21 cellular contexts compared by ENCODE assay signal in genomic region chr7:2092279-2092678, GRCh38.
"Had no signal": no experiment of that assay in that cellular context is flagged by ENCODE, and none has a peak within 500 bp of the region (broad histone marks: within the 10 kb centered on the region; RNA-seq: fewer than 3 reads in every experiment).

No MANE protein-coding gene starts in this region.

- H3K27me3 Mint-ChIP-seq: activated CD4-positive, alpha-beta T cell treated with anti-CD3 and anti-CD28 coated beads, Interleukin-2, amount 10 ng/mL, durations not matched to agents 7 days and 5 days; activated CD8-positive, alpha-beta memory T cell treated with anti-CD3 and anti-CD28 coated beads, Interleukin-2, amount 10 ng/mL, durations not matched to agents 7 days and 5 days; activated CD8-positive, alpha-beta T cell treated with anti-CD3 and anti-CD28 coated beads for 36 hours; activated naive CD4-positive, alpha-beta T cell treated with anti-CD3 and anti-CD28 coated beads, Interleukin-2, amount 10 ng/mL, durations not matched to agents 7 days and 5 days; naive thymus-derived CD8-positive, alpha-beta T cell; progenitor cell of endocrine pancreas; stimulated activated memory B cell treated with anti-CD40 and anti-IgM and Interleukin-4, amounts not matched to agents 10 μg/mL and 1 μg/mL and 100 μg/mL, for 72 hours had no signal

- H3K4me3 Mint-ChIP-seq: activated CD4-positive, alpha-beta T cell treated with anti-CD3 and anti-CD28 coated beads, Interleukin-2, amount 10 ng/mL, durations not matched to agents 7 days and 5 days; activated CD8-positive, alpha-beta memory T cell treated with anti-CD3 and anti-CD28 coated beads, Interleukin-2, amount 10 ng/mL, durations not matched to agents 7 days and 5 days; activated CD8-positive, alpha-beta T cell treated with anti-CD3 and anti-CD28 coated beads for 36 hours; activated naive CD4-positive, alpha-beta T cell treated with anti-CD3 and anti-CD28 coated beads, Interleukin-2, amount 10 ng/mL, durations not matched to agents 7 days and 5 days; endodermal cell; mesothelial cell of epicardium; naive thymus-derived CD8-positive, alpha-beta T cell; stimulated activated memory B cell treated with anti-CD40 and anti-IgM and Interleukin-4, amounts not matched to agents 10 μg/mL and 1 μg/mL and 100 μg/mL, for 72 hours had no signal

- H3K27ac Mint-ChIP-seq: activated CD4-positive, alpha-beta T cell treated with anti-CD3 and anti-CD28 coated beads, Interleukin-2, amount 10 ng/mL, durations not matched to agents 7 days and 5 days; activated CD8-positive, alpha-beta memory T cell treated with anti-CD3 and anti-CD28 coated beads, Interleukin-2, amount 10 ng/mL, durations not matched to agents 7 days and 5 days; activated CD8-positive, alpha-beta T cell treated with anti-CD3 and anti-CD28 coated beads for 36 hours; activated naive CD4-positive, alpha-beta T cell treated with anti-CD3 and anti-CD28 coated beads, Interleukin-2, amount 10 ng/mL, durations not matched to agents 7 days and 5 days; endodermal cell; mesothelial cell of epicardium; progenitor cell of endocrine pancreas; stimulated activated memory B cell treated with anti-CD40 and anti-IgM and Interleukin-4, amounts not matched to agents 10 μg/mL and 1 μg/mL and 100 μg/mL, for 72 hours had no signal

- FAIRE-seq: TTC549 had no signal

- ATAC-seq: activated CD8-positive, alpha-beta memory T cell treated with anti-CD3 and anti-CD28 coated beads, Interleukin-2, amount 10 ng/mL, durations not matched to agents 7 days and 5 days; activated CD8-positive, alpha-beta T cell treated with anti-CD3 and anti-CD28 coated beads for 36 hours; left lobe of liver; naive thymus-derived CD8-positive, alpha-beta T cell; stimulated activated memory B cell treated with anti-CD40 and anti-IgM and Interleukin-4, amounts not matched to agents 10 μg/mL and 1 μg/mL and 100 μg/mL, for 72 hours had no signal

- H3K36me3 Mint-ChIP-seq: activated CD8-positive, alpha-beta memory T cell treated with anti-CD3 and anti-CD28 coated beads, Interleukin-2, amount 10 ng/mL, durations not matched to agents 7 days and 5 days; naive thymus-derived CD8-positive, alpha-beta T cell had no signal

- DNase-seq: activated CD4-positive, alpha-beta T cell treated with anti-CD3 and anti-CD28 coated beads, Interleukin-2, amount 10 ng/mL, durations not matched to agents 7 days and 5 days; activated CD4-positive, CD25-positive, alpha-beta regulatory T cell treated with anti-CD3 and anti-CD28 coated beads, Interleukin-2, amount 50 U/mL, for 72 hours; activated CD8-positive, alpha-beta memory T cell treated with anti-CD3 and anti-CD28 coated beads, Interleukin-2, amount 10 ng/mL, durations not matched to agents 7 days and 5 days; activated CD8-positive, alpha-beta T cell treated with anti-CD3 and anti-CD28 coated beads for 36 hours; activated effector memory CD4-positive, alpha-beta T cell treated with anti-CD3 and anti-CD28 coated beads, Interleukin-2, amount 50 U/mL, for 16 hours; activated naive CD4-positive, alpha-beta T cell treated with anti-CD3 and anti-CD28 coated beads, Interleukin-2, amount 10 ng/mL, durations not matched to agents 7 days and 5 days; activated T-cell treated with anti-CD3 and anti-CD28 coated beads for 4 hours; amygdala; cerebellar nuclear complex; endodermal cell; naive thymus-derived CD8-positive, alpha-beta T cell; retina; sigmoid colon; stimulated activated CD4-positive, alpha-beta T cell treated with anti-CD3 and anti-CD28 coated beads, Interleukin-15, amount 100 ng/mL, for 24 hours; trophoblast cell; WERI-Rb-1 had no signal

- H3K4me1 Mint-ChIP-seq: endodermal cell had no signal

- H3K9me3 Mint-ChIP-seq: activated CD4-positive, alpha-beta T cell treated with anti-CD3 and anti-CD28 coated beads, Interleukin-2, amount 10 ng/mL, durations not matched to agents 7 days and 5 days; activated CD8-positive, alpha-beta T cell treated with anti-CD3 and anti-CD28 coated beads for 36 hours; activated naive CD4-positive, alpha-beta T cell treated with anti-CD3 and anti-CD28 coated beads, Interleukin-2, amount 10 ng/mL, durations not matched to agents 7 days and 5 days; naive thymus-derived CD8-positive, alpha-beta T cell; stimulated activated memory B cell treated with anti-CD40 and anti-IgM and Interleukin-4, amounts not matched to agents 10 μg/mL and 1 μg/mL and 100 μg/mL, for 72 hours had no signal
